27 cellular contexts compared by ENCODE assay signal in the genomic region with DNA sequence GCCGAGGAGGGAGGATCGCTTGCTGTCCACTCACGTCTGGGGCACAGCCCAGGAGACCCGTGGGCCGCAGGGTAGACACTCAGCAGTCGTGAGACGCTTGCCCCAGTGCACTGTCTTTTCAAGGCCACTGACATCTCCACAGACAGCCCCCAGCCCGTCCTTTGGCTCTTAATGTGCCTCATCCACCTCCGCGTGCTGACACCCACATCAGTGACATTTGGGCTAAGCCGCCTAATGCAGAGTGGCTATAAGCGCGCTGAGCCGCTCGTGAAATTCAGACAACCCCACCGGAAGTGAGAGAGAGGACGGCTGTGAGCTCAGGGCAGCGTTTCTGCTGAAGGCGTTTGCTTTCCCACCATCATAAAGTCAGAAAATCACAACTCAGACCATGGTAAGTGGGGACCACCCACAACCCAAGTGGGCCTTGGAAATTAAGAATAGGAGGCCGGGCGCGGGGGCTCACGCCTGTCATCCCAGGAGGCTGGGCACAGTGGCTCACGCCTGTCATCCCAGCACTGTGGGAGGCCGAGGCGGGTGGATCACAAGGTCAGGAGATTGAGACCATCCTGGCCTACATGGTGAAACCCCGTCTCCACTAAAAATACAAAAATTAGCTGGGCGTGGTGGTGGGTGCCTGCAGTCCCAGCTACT. TPM values are rescaled to one million over a fixed set of nuclear protein-coding genes. Genes with fewer than 3 reads are reported as not detected.
DNase-seq lines count a peak whose midpoint lies in the region; ATAC-seq, FAIRE-seq and TF ChIP-seq lines count a peak whose summit lies in the region.
"Had no signal": no experiment of that assay in that cellular context is flagged by ENCODE, and none has a peak within 500 bp of the region (broad histone marks: within the 10 kb centered on the region; RNA-seq: fewer than 3 reads in every experiment).

No MANE protein-coding gene starts in this region.

- no peak overlapping the region for H2AK9ac ChIP-seq in IMR-90 (replicated peaks; ENCODE audit: low read depth, low read length, poor library complexity)

- intact Hi-C loops in IMR-90 (cut with micrococcal nuclease) (no loop called here), Calu3 (cut with micrococcal nuclease; ENCODE audit: unreplicated experiment) (no loop called here), left colon (cut with DNase I, micrococcal nuclease) (no loop called here)

- H2AFZ ChIP-seq in IMR-90 (replicated peaks; ENCODE audit: low read length, poor library complexity) = no peak overlapping the region
- no peak overlapping the region for H2AFZ ChIP-seq in H1 (ENCODE audit: low read length)

- H3K4me3 ChIP-seq in H7 (ENCODE audit: insufficient read depth, low read depth, low read length) (no peak overlapping the region), IMR-90 (ENCODE audit: insufficient read depth, low read depth, low read length) (no peak overlapping the region), H1 (ENCODE audit: extremely low read depth in 1 of 4, insufficient read depth in 2 of 4, low read depth in 3 of 4, low read length in 4 of 4) (peak overlapping the region in 1 of 4 experiments; percentile 36; a peak in 1 of 8 replicates)
- H3K4me3 ChIP-seq: heart right ventricle, left lung, mucosa of descending colon, prostate gland, SK-N-MC, upper lobe of left lung had no signal

- no peak overlapping the region for H3K9ac ChIP-seq in IMR-90 (ENCODE audit: low read depth, low read length)
- no peak overlapping the region for H3K9ac ChIP-seq in H1 (replicated peaks in 1 of 4; ENCODE audit: extremely low read depth in 1 of 4, low read depth in 3 of 4, low read length in 3 of 4)

- H3K27me3 Mint-ChIP-seq in osteocyte (ENCODE audit: unreplicated experiment) (no peaks in the 10 kb centered on the region), Calu3 (ENCODE audit: unreplicated experiment) (no peaks in the 10 kb centered on the region)

- in situ Hi-C loops in IMR-90 (cut with MboI; ENCODE audit: low sequenced_read_pairs) = no loop called here

- POLR2A ChIA-PET in IMR-90 (lab: Charles Lee; ENCODE audit: unreplicated experiment) (no interaction called here), H1 (lab: Charles Lee; ENCODE audit: partially characterized antibody) (interaction anchor here (0.6 to 0.9 kb wide), 2 partner anchors 18 to 164 kb away, joined by 3 read pairs; no protein-coding TSS in a partner anchor)

- TF ChIP-seq CTCF in IMR-90 (conservative IDR thresholded peaks at IDR 0.05; ENCODE audit: low read depth, low read length) = no peak
- TF ChIP-seq CTCF in H1 (IDR thresholded peaks at IDR 0.05; ENCODE audit: control extremely low read depth in 1 of 3, insufficient read depth in 1 of 3, low read depth in 1 of 3, low read length in 3 of 3) = no peak
- TF ChIP-seq CTCF in osteocyte (IDR thresholded peaks at IDR 0.05) = no peak
- TF ChIP-seq CTCF in Calu3 (IDR thresholded peaks at IDR 0.05; ENCODE audit: unreplicated experiment) = no peak

- BruUV-seq in IMR-90 (replicated peaks; lab: Mats Ljungman, UMichigan) (no TSS peak), Calu3 (replicated peaks; lab: Mats Ljungman, UMichigan) (no TSS peak)

- H2AK5ac ChIP-seq in IMR-90 (ENCODE audit: low read depth, low read length) (peak overlapping the region; percentile 50; the same call in 1 of the 2 replicates), H1 (ENCODE audit: low read depth, low read length) (no peak overlapping the region)

- H4K20me1 ChIP-seq in IMR-90 (ENCODE audit: insufficient read depth, low read length) (peaks cover 40% of the 10 kb centered on the region), H1 (replicated peaks in 1 of 2; ENCODE audit: control insufficient read depth in 1 of 2, insufficient read depth in 2 of 2, low read length in 2 of 2) (peaks cover 3 to 18% of the 10 kb centered on the region in 2 experiments)

- H2BK20ac ChIP-seq in IMR-90 (ENCODE audit: low read depth, low read length) (no peak overlapping the region), H1 (ENCODE audit: low read length) (no peak overlapping the region)

- no peaks in the 10 kb centered on the region for H3K36me3 ChIP-seq in H7 (replicated peaks; ENCODE audit: control insufficient read depth, insufficient read depth, low read length)
- peaks cover 27% of the 10 kb centered on the region for H3K36me3 ChIP-seq in IMR-90 (ENCODE audit: control insufficient read depth, insufficient read depth, low read length)
- H3K36me3 ChIP-seq in H1 (ENCODE audit: control insufficient read depth in 2 of 4, insufficient read depth in 4 of 4, low read length in 3 of 4) = peaks cover 0 to 2% (median 0%) of the 10 kb centered on the region in 4 experiments; a peak in 1 of 8 replicates
- H3K36me3 ChIP-seq: prostate gland had no signal

- no peak overlapping the region for H3K4me2 ChIP-seq in IMR-90 (ENCODE audit: low read depth, low read length)
- peak overlapping the region; percentile 49 to 62; a peak in 1 of 4 replicates for H3K4me2 ChIP-seq in H1 (ENCODE audit: insufficient read depth in 1 of 2, low read depth in 2 of 2, low read length in 2 of 2)

- H2BK12ac ChIP-seq in H1 (ENCODE audit: low read depth, low read length) = no peak overlapping the region

- H3K4me1 ChIP-seq in IMR-90 (ENCODE audit: control insufficient read depth, insufficient read depth, low read length) (peaks cover 6% of the 10 kb centered on the region), H1 (replicated peaks in 1 of 4; ENCODE audit: control insufficient read depth in 3 of 4, insufficient read depth in 4 of 4, low read length in 3 of 4) (peaks cover 0 to 11% (median 9%) of the 10 kb centered on the region in 4 experiments; a peak in 6 of 7 replicates)
- H3K4me1 ChIP-seq: prostate gland had no signal

- H3K56ac ChIP-seq in IMR-90 (ENCODE audit: extremely low read depth, insufficient read depth, low read length) (no peak overlapping the region), H1 (replicated peaks; ENCODE audit: insufficient read length, low read depth, low read length) (no peak overlapping the region)

- no peak for TF ChIP-seq POLR2A in IMR-90 (IDR thresholded peaks at IDR 0.05; ENCODE audit: low read depth, low read length)
- TF ChIP-seq POLR2A in H1 (IDR thresholded peaks at IDR 0.05; ENCODE audit: control extremely low read depth in 1 of 2, low read depth in 2 of 2, low read length in 2 of 2) = no peak

- no peak for ATAC-seq in IMR-90 (ENCODE audit: low read depth)
- ATAC-seq in left colon = no peak
- no peak for ATAC-seq in HG02885 (IDR thresholded peaks at IDR 0.05; ENCODE audit: poor library complexity, unreplicated experiment)
- ATAC-seq: activated naive CD4-positive, alpha-beta T cell treated with anti-CD3 and anti-CD28 coated beads, Interleukin-2, amount 50 U/mL, for 72 hours; mucosa of descending colon had no signal

- H4K91ac ChIP-seq in IMR-90 (ENCODE audit: insufficient read depth, low read depth, low read length) (no peak overlapping the region), H1 (replicated peaks; ENCODE audit: insufficient read length, low read length) (no peak overlapping the region)

- H4K5ac ChIP-seq in IMR-90 (ENCODE audit: low read depth, low read length) (no peak overlapping the region), H1 (ENCODE audit: insufficient read length, low read depth, low read length) (no peak overlapping the region)

- TF ChIP-seq RAD21 in IMR-90 (IDR thresholded peaks at IDR 0.05; ENCODE audit: low read length) (no peak), H1 (IDR thresholded peaks at IDR 0.05 in 1 of 2, conservative IDR thresholded peaks at IDR 0.05 in 1 of 2; ENCODE audit: low read depth in 2 of 2, low read length in 2 of 2) (no peak)

- peaks cover 11% of the 10 kb centered on the region for H3K36me3 Mint-ChIP-seq in osteocyte (ENCODE audit: unreplicated experiment)
- peaks cover 16% of the 10 kb centered on the region for H3K36me3 Mint-ChIP-seq in Calu3 (ENCODE audit: insufficient read depth, unreplicated experiment)
- H3K36me3 Mint-ChIP-seq: activated naive CD4-positive, alpha-beta T cell treated with anti-CD3 and anti-CD28 coated beads, Interleukin-2, amount 50 U/mL, for 72 hours had no signal

- H3K27me3 ChIP-seq in H7 (ENCODE audit: control insufficient read depth, insufficient read depth, low read length) (no peaks in the 10 kb centered on the region), IMR-90 (ENCODE audit: control insufficient read depth, insufficient read depth, low read length) (no peaks in the 10 kb centered on the region), H1 (replicated peaks in 1 of 4; ENCODE audit: control insufficient read depth in 3 of 4, extremely low read depth in 1 of 4, insufficient read depth in 3 of 4, low read length in 3 of 4) (no peaks in the 10 kb centered on the region)
- H3K27me3 ChIP-seq: heart right ventricle, left lung, upper lobe of left lung had no signal

- no peak overlapping the region for H3K18ac ChIP-seq in IMR-90 (ENCODE audit: low read depth, low read length)
- H3K18ac ChIP-seq in H1 (ENCODE audit: extremely low read depth, low read length) = no peak overlapping the region

- no peak for TF ChIP-seq EP300 in H1 (IDR thresholded peaks at IDR 0.05; ENCODE audit: borderline replicate concordance in 1 of 2, low read depth in 2 of 2, low read length in 2 of 2)

- dilution Hi-C loops in IMR-90 (cut with HindIII; ENCODE audit: low sequenced_read_pairs, unreplicated experiment) = no loop called here

- no peak overlapping the region for H3K23ac ChIP-seq in IMR-90 (ENCODE audit: low read depth, low read length)
- H3K23ac ChIP-seq in H1 (ENCODE audit: insufficient read length) = no peak overlapping the region

- H2BK5ac ChIP-seq in IMR-90 (ENCODE audit: low read depth, low read length, poor library complexity, severe bottlenecking) (no peak overlapping the region), H1 (ENCODE audit: low read depth, low read length) (0 out of 2 replicates have a peak overlapping the region, but pooled peaks have one; percentile 3)

- H3K9me3 ChIP-seq in IMR-90 (ENCODE audit: control insufficient read depth, insufficient read depth, low read length) = no peaks in the 10 kb centered on the region
- H3K9me3 ChIP-seq in H1 (ENCODE audit: insufficient read depth in 2 of 2, low read depth in 1 of 2, low read length in 1 of 2) = no peaks in the 10 kb centered on the region
- H3K9me3 ChIP-seq: heart right ventricle, left lung, mucosa of descending colon, prostate gland, upper lobe of left lung had no signal

- H3K9me3 Mint-ChIP-seq in osteocyte (ENCODE audit: unreplicated experiment) (no peaks in the 10 kb centered on the region), Calu3 (ENCODE audit: low read depth, unreplicated experiment) (no peaks in the 10 kb centered on the region)
- H3K9me3 Mint-ChIP-seq: activated naive CD4-positive, alpha-beta T cell treated with anti-CD3 and anti-CD28 coated beads, Interleukin-2, amount 50 U/mL, for 72 hours; neural crest cell; T-helper 2 cell treated with Interferon-gamma antibody and Interleukin-4, amounts not matched to agents 5 μg/mL and 100 μg/mL, for 36 hours had no signal

- DNase-seq in H7 (peak; percentile 62), IMR-90 (no peak), H1 (ENCODE audit: low read depth in 1 of 2, low spot score in 2 of 2) (no peak), osteocyte (ENCODE audit: extremely low spot score, unreplicated experiment) (no peak), Calu3 (no peak), left colon (no peak)
- DNase-seq in activated CD8-positive, alpha-beta memory T cell treated with anti-CD3 and anti-CD28 coated beads for 24 hours = no peak
- DNase-seq: activated CD4-positive, alpha-beta T cell treated with anti-CD3 and anti-CD28 coated beads, Interleukin-2, amount 50 U/mL, for 1 hour; effector CD4-positive, alpha-beta T cell; EL; erythroblast; heart right ventricle; Karpas-422; MV-4-11; NCI-H1694 treated with DMSO at 0.1 percent for 48 hours; NCI-H526; RPMI8226; upper lobe of left lung had no signal

- H3K27ac Mint-ChIP-seq in osteocyte (ENCODE audit: unreplicated experiment) = peak overlapping the region; percentile 44
- H3K27ac Mint-ChIP-seq in Calu3 (ENCODE audit: unreplicated experiment) = no peak overlapping the region
- H3K27ac Mint-ChIP-seq: T-helper 2 cell treated with Interferon-gamma antibody and Interleukin-4, amounts not matched to agents 5 μg/mL and 100 μg/mL, for 36 hours had no signal

- peaks cover 4 to 66% of the 10 kb centered on the region in 2 experiments; a peak in 2 of 4 replicates for H3K79me2 ChIP-seq in H1 (ENCODE audit: control insufficient read depth in 1 of 2, insufficient read depth in 2 of 2, low read length in 2 of 2)

- FAIRE-seq in H1 (lab: Jason Lieb, UNC) = no peak
- FAIRE-seq: HTR-8/SVneo had no signal

- H3K4me3 Mint-ChIP-seq in osteocyte (ENCODE audit: unreplicated experiment) (no peak overlapping the region), Calu3 (ENCODE audit: low read depth, unreplicated experiment) (no peak overlapping the region)
- H3K4me3 Mint-ChIP-seq: T-helper 2 cell treated with Interferon-gamma antibody and Interleukin-4, amounts not matched to agents 5 μg/mL and 100 μg/mL, for 36 hours had no signal

- H4K8ac ChIP-seq in IMR-90 (ENCODE audit: low read depth in 2 of 2, low read length in 2 of 2) = no peak overlapping the region
- no peak overlapping the region for H4K8ac ChIP-seq in H1 (ENCODE audit: extremely low read depth, insufficient read depth, low read length)

- H3K27ac ChIP-seq in IMR-90 (ENCODE audit: insufficient read depth, low read length) = no peak overlapping the region
- H3K27ac ChIP-seq in H1 (ENCODE audit: low read depth, low read length) = no peak overlapping the region
- H3K27ac ChIP-seq: heart right ventricle, left lung, prostate gland, SK-N-MC had no signal

- H3K9me1 ChIP-seq in IMR-90 (ENCODE audit: insufficient read depth, low read length) = peaks cover 22% of the 10 kb centered on the region

- H3K4me1 Mint-ChIP-seq in osteocyte (ENCODE audit: unreplicated experiment) = peaks cover 38% of the 10 kb centered on the region
- no peaks in the 10 kb centered on the region for H3K4me1 Mint-ChIP-seq in Calu3 (ENCODE audit: low read depth, unreplicated experiment)

- no peaks in the 10 kb centered on the region for H3K23me2 ChIP-seq in H1 (ENCODE audit: low read depth, low read length)

- CTCF ChIA-PET in IMR-90 (lab: Yijun Ruan, JAX) = no interaction called here
- CTCF ChIA-PET in H1 (lab: Charles Lee; ENCODE audit: partially characterized antibody) = interaction anchor here (0.7 kb wide), 1 partner anchor 276 kb away, joined by 3 read pairs; no protein-coding TSS in a partner anchor
- CTCF ChIA-PET in Calu3 (lab: Charles Lee) = no interaction called here

- H2BK120ac ChIP-seq in IMR-90 (ENCODE audit: low read depth, low read length) (no peak overlapping the region), H1 (replicated peaks; ENCODE audit: low read depth, low read length) (no peak overlapping the region)

- H3K14ac ChIP-seq in IMR-90 (replicated peaks; ENCODE audit: low read depth, low read length) = no peak overlapping the region
- H3K14ac ChIP-seq in H1 (ENCODE audit: insufficient read length) = no peak overlapping the region

- H3K4ac ChIP-seq in IMR-90 (ENCODE audit: low read depth, low read length) = no peak overlapping the region
- peak overlapping the region; percentile 69 for H3K4ac ChIP-seq in H1 (replicated peaks; ENCODE audit: insufficient read length, low read depth, low read length)

- WGBS in IMR-90 (ENCODE audit: extremely low coverage in 2 of 2, insufficient read length in 1 of 2), 2 experiments = 95% methylated on average over 19 of the region's 28 CpGs; no CpG with 5 or more reads in 1 of the 2 experiments
- WGBS in H1 (ENCODE audit: extremely low coverage in 1 of 2, insufficient coverage in 1 of 2, insufficient read length in 1 of 2, insufficient replicate concordance in 2 of 2, low coverage in 1 of 2, low lambda C conversion rate in 2 of 2, missing lambda C conversion rate in 1 of 2), 2 experiments = 87% methylated on average over 28 of the region's 28 CpGs; no CpG with 5 or more reads in 1 of the 2 experiments

- no peak overlapping the region for H2BK15ac ChIP-seq in IMR-90 (ENCODE audit: low read depth, low read length)
- H2BK15ac ChIP-seq in H1 (ENCODE audit: low read length) = 0 out of 2 replicates have a peak overlapping the region, but pooled peaks have one; percentile 31

- peaks cover 26 to 64% of the 10 kb centered on the region in 2 experiments for H3K79me1 ChIP-seq in IMR-90 (ENCODE audit: low read depth in 1 of 2, low read length in 2 of 2)
- H3K79me1 ChIP-seq in H1 (ENCODE audit: low read depth, low read length) = peaks cover 11% of the 10 kb centered on the region

RNA-seq across cellular contexts. Expression of gene SLC35E2B, which starts 8.4 kb away (rescaled TPM):
- total RNA-seq in H7 (2014; rRNA removed; shearing (Covaris generic)) = 47.4 and 54.8 TPM in 2 replicates
- 13.9 and 14.9 TPM in 2 replicates for total RNA-seq in IMR-90 (2012; rRNA removed)
- polyA plus RNA-seq in IMR-90 (2012; rRNA removed) = 25.1 and 30.2 TPM in 2 replicates
- polyA plus RNA-seq in IMR-90 (2012; cell fraction: cytosol; rRNA removed) = 15.3 and 21.7 TPM in 2 replicates
- polyA plus RNA-seq in IMR-90 (2012; cell fraction: nucleus; rRNA removed; ENCODE audit: low replicate concordance) = 52.7 and 65.7 TPM in 2 replicates
- 46.3 and 46.7 TPM in 2 replicates for total RNA-seq in H1 (2021; fragmentation: NEBNext Ultra II Directional; extraction: Animal tissue kit (Norgen Biotek cat#: 25700))
- 25.9 and 40.7 TPM in 2 replicates for polyA plus RNA-seq in H1 (2011; rRNA removed)
- 28.6 TPM for polyA plus RNA-seq in H1 (2011; cell fraction: cytosol; rRNA removed)
- 53.9 TPM for polyA plus RNA-seq in H1 (2011; cell fraction: nucleus; rRNA removed)
- polyA plus RNA-seq in H1 (2012, experiment 1 of 2) = 31.6 to 37.7 TPM (median 34.8 TPM) in 4 replicates
- 28.2 TPM for polyA plus RNA-seq in H1 (2012, experiment 2 of 2)
- 31.0 TPM for polyA plus RNA-seq in H1 (2013, experiment 1 of 2)
- polyA plus RNA-seq in H1 (2013, experiment 2 of 2) = 31.3 TPM
- polyA minus RNA-seq in H1 (2011; rRNA and poly(A)+ RNA removed) = 30.9 and 34.1 TPM in 2 replicates
- 27.1 TPM for polyA minus RNA-seq in H1 (2011; cell fraction: cytosol; rRNA and poly(A)+ RNA removed)
- polyA minus RNA-seq in H1 (2011; cell fraction: nucleus; rRNA and poly(A)+ RNA removed) = 27.1 TPM
- total RNA-seq in osteocyte = 84.9 and 85.2 TPM in 2 replicates
- 39.3 and 40.2 TPM in 2 replicates for total RNA-seq in Calu3 (2022)
- 10 to 100 TPM; 39.0 to 57.0 TPM for total RNA-seq in left colon

RNA-seq across cellular contexts. Expression of gene CDK11B, which starts 25.4 kb away (rescaled TPM):
- 12.0 and 16.8 TPM in 2 replicates for total RNA-seq in H7 (2014; rRNA removed; shearing (Covaris generic))
- total RNA-seq in IMR-90 (2012; rRNA removed) (8.2 and 8.9 TPM in 2 replicates), osteocyte (28.8 and 29.7 TPM in 2 replicates), Calu3 (2022) (24.2 and 24.9 TPM in 2 replicates), left colon (10 to 100 TPM; 29.6 to 37.0 TPM)
- polyA plus RNA-seq in IMR-90 (2012; rRNA removed) (16.3 and 19.1 TPM in 2 replicates), H1 (2011; rRNA removed) (11.1 and 21.8 TPM in 2 replicates)
- 7.1 and 9.1 TPM in 2 replicates for polyA plus RNA-seq in IMR-90 (2012; cell fraction: cytosol; rRNA removed)
- 19.2 and 19.6 TPM in 2 replicates for polyA plus RNA-seq in IMR-90 (2012; cell fraction: nucleus; rRNA removed; ENCODE audit: low replicate concordance)
- 31.3 and 31.9 TPM in 2 replicates for total RNA-seq in H1 (2021; fragmentation: NEBNext Ultra II Directional; extraction: Animal tissue kit (Norgen Biotek cat#: 25700))
- polyA plus RNA-seq in H1 (2011; cell fraction: cytosol; rRNA removed) = 13.1 TPM
- 30.5 TPM for polyA plus RNA-seq in H1 (2011; cell fraction: nucleus; rRNA removed)
- polyA plus RNA-seq in H1 (2012, experiment 1 of 2) = 47.8 to 51.1 TPM (median 49.1 TPM) in 4 replicates
- polyA plus RNA-seq in H1 (2012, experiment 2 of 2) = 17.9 TPM
- 46.8 TPM for polyA plus RNA-seq in H1 (2013, experiment 1 of 2)
- polyA plus RNA-seq in H1 (2013, experiment 2 of 2) = 45.7 TPM
- polyA minus RNA-seq in H1 (2011; rRNA and poly(A)+ RNA removed) = 4.6 and 4.7 TPM in 2 replicates
- 7.3 TPM for polyA minus RNA-seq in H1 (2011; cell fraction: cytosol; rRNA and poly(A)+ RNA removed)
- 7.8 TPM for polyA minus RNA-seq in H1 (2011; cell fraction: nucleus; rRNA and poly(A)+ RNA removed)

RNA-seq across cellular contexts. Expression of gene CDK11A, which starts 40.0 kb away (rescaled TPM):
- 18.6 and 26.2 TPM in 2 replicates for total RNA-seq in H7 (2014; rRNA removed; shearing (Covaris generic))
- total RNA-seq in IMR-90 (2012; rRNA removed) (1.8 and 5.8 TPM in 2 replicates), osteocyte (44.2 and 51.3 TPM in 2 replicates), Calu3 (2022) (36.2 and 41.7 TPM in 2 replicates), left colon (10 to 100 TPM; 66.4 to 72.3 TPM)
- polyA plus RNA-seq in IMR-90 (2012; rRNA removed) (17.1 and 20.0 TPM in 2 replicates), H1 (2011; rRNA removed) (15.0 and 38.8 TPM in 2 replicates)
- polyA plus RNA-seq in IMR-90 (2012; cell fraction: cytosol; rRNA removed) = 3.5 and 3.9 TPM in 2 replicates
- 83.0 and 135 TPM in 2 replicates for polyA plus RNA-seq in IMR-90 (2012; cell fraction: nucleus; rRNA removed; ENCODE audit: low replicate concordance)
- 45.6 and 45.7 TPM in 2 replicates for total RNA-seq in H1 (2021; fragmentation: NEBNext Ultra II Directional; extraction: Animal tissue kit (Norgen Biotek cat#: 25700))
- polyA plus RNA-seq in H1 (2011; cell fraction: cytosol; rRNA removed) = 15.5 TPM
- 150 TPM for polyA plus RNA-seq in H1 (2011; cell fraction: nucleus; rRNA removed)
- polyA plus RNA-seq in H1 (2012, experiment 1 of 2) = 40.9 to 51.5 TPM (median 46.7 TPM) in 4 replicates
- polyA plus RNA-seq in H1 (2012, experiment 2 of 2) = 15.0 TPM
- 33.1 TPM for polyA plus RNA-seq in H1 (2013, experiment 1 of 2)
- 28.8 TPM for polyA plus RNA-seq in H1 (2013, experiment 2 of 2)
- 5.0 and 9.8 TPM in 2 replicates for polyA minus RNA-seq in H1 (2011; rRNA and poly(A)+ RNA removed)
- polyA minus RNA-seq in H1 (2011; cell fraction: cytosol; rRNA and poly(A)+ RNA removed) = 72.5 TPM
- polyA minus RNA-seq in H1 (2011; cell fraction: nucleus; rRNA and poly(A)+ RNA removed) = 26.2 TPM

RNA-seq across cellular contexts. Expression of gene MMP23B, which starts 52.2 kb away (rescaled TPM):
- 11.9 and 15.7 TPM in 2 replicates for total RNA-seq in H7 (2014; rRNA removed; shearing (Covaris generic))
- total RNA-seq in IMR-90 (2012; rRNA removed) (1.1 and 1.4 TPM in 2 replicates), osteocyte (4.8 and 8.5 TPM in 2 replicates), Calu3 (2022) (1.6 and 1.9 TPM in 2 replicates), left colon (1 to 10 TPM; 1.2 to 7.2 TPM)
- polyA plus RNA-seq in IMR-90 (2012; rRNA removed) (5.4 and 9.1 TPM in 2 replicates), H1 (2011; rRNA removed) (9.2 and 20.8 TPM in 2 replicates)
- 9.6 and 14.4 TPM in 2 replicates for polyA plus RNA-seq in IMR-90 (2012; cell fraction: cytosol; rRNA removed)
- 23.7 and 54.5 TPM in 2 replicates for polyA plus RNA-seq in IMR-90 (2012; cell fraction: nucleus; rRNA removed; ENCODE audit: low replicate concordance)
- total RNA-seq in H1 (2021; fragmentation: NEBNext Ultra II Directional; extraction: Animal tissue kit (Norgen Biotek cat#: 25700)) = 14.6 and 19.1 TPM in 2 replicates
- polyA plus RNA-seq in H1 (2011; cell fraction: cytosol; rRNA removed) = 11.5 TPM
- 90.3 TPM for polyA plus RNA-seq in H1 (2011; cell fraction: nucleus; rRNA removed)
- 6.7 to 13.3 TPM (median 10.3 TPM) in 4 replicates for polyA plus RNA-seq in H1 (2012, experiment 1 of 2)
- 4.8 TPM for polyA plus RNA-seq in H1 (2012, experiment 2 of 2)
- 33.4 TPM for polyA plus RNA-seq in H1 (2013, experiment 1 of 2)
- 31.6 TPM for polyA plus RNA-seq in H1 (2013, experiment 2 of 2)
- polyA minus RNA-seq in H1 (2011; rRNA and poly(A)+ RNA removed) = 0.76 TPM in 1 of 2 replicates, not detected in the other
- polyA minus RNA-seq in H1 (2011; cell fraction: cytosol; rRNA and poly(A)+ RNA removed) = 5.1 TPM
- polyA minus RNA-seq in H1 (2011; cell fraction: nucleus; rRNA and poly(A)+ RNA removed) = 14.7 TPM
